1 cellular context compared by ENCODE assay signal in genomic region chr7:40234046-40234445, GRCh38.
TF ChIP-seq lines count a peak whose summit lies in the region.

No MANE protein-coding gene starts in this region.

TF ChIP-seq in GM23338, 12 proteins besides CTCF, POLR2A, EP300 and RAD21 (continued from another document):
- TF ChIP-seq ZNF462 (CRISPR knock-in tag; IDR thresholded peaks at IDR 0.05) (no peak), JUNB (IDR thresholded peaks at IDR 0.05; ENCODE audit: unreplicated experiment) (no peak), ZNF114 (CRISPR knock-in tag; IDR thresholded peaks at IDR 0.05) (no peak), EZH2phosphoT487 (IDR thresholded peaks at IDR 0.05; ENCODE audit: unreplicated experiment) (no peak), STAT1 (IDR thresholded peaks at IDR 0.05; ENCODE audit: unreplicated experiment) (no peak)
